In genomic region chr3:197270558-197271317, GRCh38 we compare ENCODE assay signal across 1 cellular context.
A peak's percentile ranks its signal among the peaks of the same experiment; 100 is the strongest.
TF ChIP-seq lines count a peak whose summit lies in the region.

No MANE protein-coding gene starts in this region.

TF ChIP-seq in HepG2, 621 proteins besides CTCF, POLR2A, EP300 and RAD21 (continued from another document and continues in another):
- no peak for TF ChIP-seq ETS1 (CRISPR knock-in tag; IDR thresholded peaks at IDR 0.05)
- TF ChIP-seq CEBPB (IDR thresholded peaks at IDR 0.05; ENCODE audit: borderline replicate concordance, low read depth, low read length): peak; percentile 98
- TF ChIP-seq MED1 (CRISPR knock-in tag; IDR thresholded peaks at IDR 0.05): 0 out of 2 replicates have a peak, but pooled peaks have one; percentile 39
- peak; percentile 70 for TF ChIP-seq HNF4A (CRISPR knock-in tag; IDR thresholded peaks at IDR 0.05)
- TF ChIP-seq FOXA3 (CRISPR knock-in tag; IDR thresholded peaks at IDR 0.05): peak; percentile 69
- peak; percentile 63 for TF ChIP-seq SAP130 (CRISPR knock-in tag; IDR thresholded peaks at IDR 0.05; ENCODE audit: low read depth)
- TF ChIP-seq ZNF678 (CRISPR knock-in tag; IDR thresholded peaks at IDR 0.05): no peak
- no peak for TF ChIP-seq ZBTB14 (CRISPR knock-in tag; IDR thresholded peaks at IDR 0.05)
- TF ChIP-seq ATF7 (IDR thresholded peaks at IDR 0.05): peak; percentile 66
- TF ChIP-seq ATF7 (CRISPR knock-in tag; IDR thresholded peaks at IDR 0.05): no peak
- TF ChIP-seq HNRNPLL (IDR thresholded peaks at IDR 0.05; ENCODE audit: low read depth, low read length, poor library complexity, severe bottlenecking): no peak
- peak; percentile 41; the same call in 1 of the 2 replicates for TF ChIP-seq POGZ (CRISPR knock-in tag; IDR thresholded peaks at IDR 0.05)
- no peak for TF ChIP-seq TAF1 (CRISPR knock-in tag; IDR thresholded peaks at IDR 0.05)
- TF ChIP-seq THAP7 (CRISPR knock-in tag; IDR thresholded peaks at IDR 0.05): no peak
- no peak for TF ChIP-seq FOSL1 (CRISPR knock-in tag; IDR thresholded peaks at IDR 0.05; ENCODE audit: borderline replicate concordance)
- TF ChIP-seq ZNF570 (CRISPR knock-in tag; IDR thresholded peaks at IDR 0.05; ENCODE audit: borderline replicate concordance): no peak
- TF ChIP-seq NR2C2 (CRISPR knock-in tag; IDR thresholded peaks at IDR 0.05; ENCODE audit: borderline replicate concordance): no peak; the same call in 1 of the 2 replicates
- TF ChIP-seq CREB1 (IDR thresholded peaks at IDR 0.05): no peak
- TF ChIP-seq CREB1 (CRISPR knock-in tag; IDR thresholded peaks at IDR 0.05): peak; percentile 23; the same call in 1 of the 2 replicates
- TF ChIP-seq SOX6 (IDR thresholded peaks at IDR 0.05): no peak
- peak; percentile 79 for TF ChIP-seq SOX6 (CRISPR knock-in tag; IDR thresholded peaks at IDR 0.05)
- no peak for TF ChIP-seq ZNF670 (CRISPR knock-in tag; IDR thresholded peaks at IDR 0.05; ENCODE audit: borderline replicate concordance)
- TF ChIP-seq ZNF530 (CRISPR knock-in tag; IDR thresholded peaks at IDR 0.05; ENCODE audit: low read depth): no peak
- peak; percentile 92 for TF ChIP-seq ATF3 (CRISPR knock-in tag; IDR thresholded peaks at IDR 0.05)
- no peak for TF ChIP-seq NBN (conservative IDR thresholded peaks at IDR 0.05)
- 0 out of 2 replicates have a peak, but pooled peaks have one; percentile 46 for TF ChIP-seq ARID3A (IDR thresholded peaks at IDR 0.05; ENCODE audit: low read depth, low read length)
- no peak for TF ChIP-seq TBX2 (CRISPR knock-in tag; IDR thresholded peaks at IDR 0.05; ENCODE audit: borderline replicate concordance)
- TF ChIP-seq SOX13 (IDR thresholded peaks at IDR 0.05): no peak
- peak in 1 of 2 experiments; percentile 61; a peak in 1 of 4 replicates for TF ChIP-seq SOX13 (CRISPR knock-in tag; conservative IDR thresholded peaks at IDR 0.05 in 1 of 2, IDR thresholded peaks at IDR 0.05 in 1 of 2)
- no peak for TF ChIP-seq NR2F6 (IDR thresholded peaks at IDR 0.05)
- TF ChIP-seq NR2F6 (CRISPR knock-in tag; IDR thresholded peaks at IDR 0.05): peak; percentile 63; the same call in 1 of the 2 replicates
- TF ChIP-seq IRF2 (CRISPR knock-in tag; IDR thresholded peaks at IDR 0.05): 0 out of 2 replicates have a peak, but pooled peaks have one; percentile 40
- 0 out of 2 replicates have a peak, but pooled peaks have one; percentile 14 for TF ChIP-seq CREM (IDR thresholded peaks at IDR 0.05)
- no peak for TF ChIP-seq CREM (CRISPR knock-in tag; IDR thresholded peaks at IDR 0.05)
- TF ChIP-seq ZNF331 (CRISPR knock-in tag; IDR thresholded peaks at IDR 0.05): peak; percentile 59; the same call in 1 of the 2 replicates
- peak; percentile 51; the same call in 1 of the 2 replicates for TF ChIP-seq SOX5 (CRISPR knock-in tag; IDR thresholded peaks at IDR 0.05; ENCODE audit: borderline replicate concordance)
- no peak for TF ChIP-seq HOXA3 (CRISPR knock-in tag; IDR thresholded peaks at IDR 0.05)
- TF ChIP-seq FOXO1 (CRISPR knock-in tag; IDR thresholded peaks at IDR 0.05): peak; percentile 75; the same call in 1 of the 2 replicates
- peak; percentile 28; the same call in 1 of the 2 replicates for TF ChIP-seq ZMYM4 (CRISPR knock-in tag; IDR thresholded peaks at IDR 0.05)
- no peak for TF ChIP-seq JUNB (CRISPR knock-in tag; IDR thresholded peaks at IDR 0.05; ENCODE audit: borderline replicate concordance)
- TF ChIP-seq ZNF407 (CRISPR knock-in tag; IDR thresholded peaks at IDR 0.05; ENCODE audit: not compliant biosample characterization): no peak
- peak; percentile 87; the same call in 1 of the 2 replicates for TF ChIP-seq ZNF644 (CRISPR knock-in tag; IDR thresholded peaks at IDR 0.05; ENCODE audit: low read depth)
- TF ChIP-seq HNF4G (IDR thresholded peaks at IDR 0.05; ENCODE audit: borderline replicate concordance, low read depth, low read length): peak; percentile 29; the same call in 1 of the 2 replicates
- TF ChIP-seq HNF4G (CRISPR knock-in tag; IDR thresholded peaks at IDR 0.05; ENCODE audit: borderline replicate concordance, low read depth): no peak
- peak; percentile 31; the same call in 1 of the 2 replicates for TF ChIP-seq ZNF12 (CRISPR knock-in tag; IDR thresholded peaks at IDR 0.05)
- 0 out of 2 replicates have a peak, but pooled peaks have one; percentile 48 for TF ChIP-seq FOXP1 (IDR thresholded peaks at IDR 0.05)
- TF ChIP-seq FOXP1 (CRISPR knock-in tag; IDR thresholded peaks at IDR 0.05): peak; percentile 78; the same call in 1 of the 2 replicates
- peak; percentile 32; the same call in 1 of the 2 replicates for TF ChIP-seq PATZ1 (CRISPR knock-in tag; IDR thresholded peaks at IDR 0.05)
- TF ChIP-seq FOXA1 (IDR thresholded peaks at IDR 0.05): no peak
- peak; percentile 59 for TF ChIP-seq FOXA1 (CRISPR knock-in tag; IDR thresholded peaks at IDR 0.05)
- TF ChIP-seq KMT2B (CRISPR knock-in tag; IDR thresholded peaks at IDR 0.05): peak; percentile 20; the same call in 1 of the 2 replicates
- TF ChIP-seq SMARCE1 (IDR thresholded peaks at IDR 0.05; ENCODE audit: borderline replicate concordance): no peak
- TF ChIP-seq ATM (IDR thresholded peaks at IDR 0.05; ENCODE audit: borderline replicate concordance): no peak
- peak; percentile 64; the same call in 1 of the 2 replicates for TF ChIP-seq ELF3 (CRISPR knock-in tag; IDR thresholded peaks at IDR 0.05)
- peak; percentile 69 for TF ChIP-seq BCL6 (CRISPR knock-in tag; IDR thresholded peaks at IDR 0.05)
- 0 out of 2 replicates have a peak, but pooled peaks have one; percentile 11 for TF ChIP-seq FOXK2 (IDR thresholded peaks at IDR 0.05)
- peak; percentile 48 for TF ChIP-seq RBM22 (optimal IDR thresholded peaks at IDR 0.05; ENCODE audit: low read length)
- no peak for TF ChIP-seq ZNF329 (CRISPR knock-in tag; IDR thresholded peaks at IDR 0.05; ENCODE audit: low read depth)
- peak; percentile 48; the same call in 1 of the 2 replicates for TF ChIP-seq SALL1 (CRISPR knock-in tag; IDR thresholded peaks at IDR 0.05)
